Comparison of ENCODE assay signal across 8 cellular contexts in the genomic region with DNA sequence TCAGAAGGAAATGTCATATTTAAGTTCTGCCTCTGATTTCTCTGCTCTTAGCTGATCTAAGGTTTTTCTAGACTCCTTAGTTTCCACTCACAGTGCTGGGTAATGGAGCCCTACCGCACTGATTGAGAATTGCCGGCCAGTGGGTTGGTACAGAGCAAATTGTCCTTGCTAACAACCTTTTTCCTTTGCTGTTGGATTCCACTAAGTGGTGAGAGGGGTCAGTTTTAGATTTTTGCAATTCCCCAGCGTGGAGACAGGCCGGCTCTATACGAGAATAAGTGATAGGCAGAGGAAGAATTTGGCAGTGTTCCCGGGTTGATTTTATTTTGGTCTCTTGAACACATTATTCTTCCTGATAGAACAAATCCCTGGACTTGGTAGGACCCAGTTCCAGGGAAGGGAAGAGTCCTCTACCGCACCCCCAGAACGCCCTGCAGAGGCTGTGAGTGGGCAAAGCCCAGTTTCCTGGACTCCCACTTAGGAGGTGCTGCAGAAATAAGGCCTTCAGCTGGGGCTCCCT. TPM values are rescaled to one million over a fixed set of nuclear protein-coding genes. Genes with fewer than 3 reads are reported as not detected.
A peak's percentile ranks its signal among the peaks of the same experiment; 100 is the strongest.
DNase-seq lines count a peak whose midpoint lies in the region; ATAC-seq and TF ChIP-seq lines count a peak whose summit lies in the region.

No MANE protein-coding gene starts in this region.

- H3K27ac Mint-ChIP-seq in CD4-positive, alpha-beta memory T cell, result peak overlapping the region in 1 of 7 donors; percentile 59
- H3K27ac Mint-ChIP-seq in osteocyte (ENCODE audit: unreplicated experiment), result peak overlapping the region; percentile 98

- intact Hi-C loops in CD4-positive, alpha-beta memory T cell (cut with micrococcal nuclease), result no loop called here

- no peaks in the 10 kb centered on the region for H3K36me3 Mint-ChIP-seq in CD4-positive, alpha-beta memory T cell
- H3K36me3 Mint-ChIP-seq in osteocyte (ENCODE audit: unreplicated experiment), result peaks cover 5% of the 10 kb centered on the region

- no peaks in the 10 kb centered on the region for H3K36me3 ChIP-seq in CD4-positive, alpha-beta memory T cell (ENCODE audit: insufficient read depth, low read length)

- H3K27me3 ChIP-seq in CD4-positive, alpha-beta memory T cell (ENCODE audit: insufficient read depth, low read length), result peaks cover 17% of the 10 kb centered on the region

- no peak for DNase-seq in CD4-positive, alpha-beta memory T cell
- peak; percentile 15 for DNase-seq in RWPE1 (ENCODE audit: low spot score)
- peak; percentile 85 for DNase-seq in fibroblast of pulmonary artery (ENCODE audit: low read depth)
- DNase-seq in osteocyte (ENCODE audit: extremely low spot score, unreplicated experiment), result no peak
- no peak for DNase-seq in GF-D8 (lab: John Stamatoyannopoulos, UW)

- H3K4me1 ChIP-seq in CD4-positive, alpha-beta memory T cell (ENCODE audit: insufficient read depth, low read length), result peaks cover 20% of the 10 kb centered on the region

- no peaks in the 10 kb centered on the region for H3K9me3 ChIP-seq in CD4-positive, alpha-beta memory T cell (ENCODE audit: control insufficient read depth in 1 of 2, low read length in 2 of 2)

- no peaks in the 10 kb centered on the region for H3K9me3 Mint-ChIP-seq in CD4-positive, alpha-beta memory T cell
- no peaks in the 10 kb centered on the region for H3K9me3 Mint-ChIP-seq in osteocyte (ENCODE audit: unreplicated experiment)

- H3K4me3 ChIP-seq in CD4-positive, alpha-beta memory T cell (ENCODE audit: low read length in 2 of 2), result no peak overlapping the region
- peak overlapping the region; percentile 89 for H3K4me3 ChIP-seq in fibroblast of pulmonary artery (replicated peaks; ENCODE audit: low read depth, low read length)

- TF ChIP-seq CTCF in RWPE1 (conservative IDR thresholded peaks at IDR 0.05; ENCODE audit: low read depth) (no peak), fibroblast of pulmonary artery (IDR thresholded peaks at IDR 0.05; ENCODE audit: low read length, missing control alignments) (peak; percentile 25), osteocyte (IDR thresholded peaks at IDR 0.05) (peak; percentile 33)

- H3K4me1 Mint-ChIP-seq in CD4-positive, alpha-beta memory T cell, result peaks cover 21 to 38% (median 30%) of the 10 kb centered on the region in 4 donors
- H3K4me1 Mint-ChIP-seq in osteocyte (ENCODE audit: unreplicated experiment), result peaks cover 52% of the 10 kb centered on the region

- CTCF ChIA-PET in CD4-positive, alpha-beta memory T cell (lab: Charles Lee; ENCODE audit: partially characterized antibody), result no interaction called here
- CTCF ChIA-PET in RWPE1 (lab: Yijun Ruan, JAX), result interaction anchor here (0.6 to 0.7 kb wide), 2 partner anchors 144 to 368 kb away, joined by 3 read pairs; no protein-coding TSS in a partner anchor

- peaks cover 28 to 29% of the 10 kb centered on the region in 2 donors for H3K27me3 Mint-ChIP-seq in CD4-positive, alpha-beta memory T cell
- no peaks in the 10 kb centered on the region for H3K27me3 Mint-ChIP-seq in osteocyte (ENCODE audit: unreplicated experiment)

- POLR2A ChIA-PET in CD4-positive, alpha-beta memory T cell (lab: Charles Lee; ENCODE audit: partially characterized antibody), result no interaction called here
- POLR2A ChIA-PET in RWPE1 (lab: Yijun Ruan, JAX; ENCODE audit: low non-redundant PET), result no interaction called here

- ATAC-seq in GM18861 (IDR thresholded peaks at IDR 0.05; ENCODE audit: unreplicated experiment) (no peak), HG03439 (IDR thresholded peaks at IDR 0.05; ENCODE audit: unreplicated experiment) (no peak), HG03442 (IDR thresholded peaks at IDR 0.05; ENCODE audit: unreplicated experiment) (no peak)

- H3K4me3 Mint-ChIP-seq in CD4-positive, alpha-beta memory T cell, result peak overlapping the region; percentile 32 to 79 (median 69)
- H3K4me3 Mint-ChIP-seq in osteocyte (ENCODE audit: unreplicated experiment), result peak overlapping the region; percentile 80

- no peak overlapping the region for H3K27ac ChIP-seq in CD4-positive, alpha-beta memory T cell (ENCODE audit: low read depth, low read length)
- H3K27ac ChIP-seq in RWPE1, result peak overlapping the region; percentile 94

RNA-seq across cellular contexts. Expression of a gene that starts 2.9 kb away (rescaled TPM):
- 1 to 10 TPM; 1.6 TPM for total RNA-seq in CD4-positive, alpha-beta memory T cell
- polyA plus RNA-seq in CD4-positive, alpha-beta memory T cell, result not detected
- 208 and 222 TPM in 2 replicates for total RNA-seq in osteocyte

Comparison
In these comparisons a context has a peak if more than half of its experiments do, and no peak if none do; other contexts are left out.
1. DNase-seq: peak in RWPE1 (single experiment) and fibroblast of pulmonary artery (single experiment); none in CD4-positive, alpha-beta memory T cell (0 of 5), osteocyte (single experiment) and GF-D8 (single experiment).
2. RNA of a gene that starts 2.9 kb away (total RNA-seq): 208 to 222 TPM in osteocyte; 1.6 TPM in CD4-positive, alpha-beta memory T cell; every median in the first group is over 10 times any median in the second.